Comparison of ENCODE assay signal across 24 cellular contexts in genomic region chr7:150745086-150745485, GRCh38. TPM values are rescaled to one million over a fixed set of nuclear protein-coding genes. Genes with fewer than 3 reads are reported as not detected.
A peak's percentile ranks its signal among the peaks of the same experiment; 100 is the strongest.
DNase-seq lines count a peak whose midpoint lies in the region; ATAC-seq, FAIRE-seq and TF ChIP-seq lines count a peak whose summit lies in the region.
"Had no signal": no experiment of that assay in that cellular context is flagged by ENCODE, and none has a peak within 500 bp of the region (broad histone marks: within the 10 kb centered on the region; RNA-seq: fewer than 3 reads in every experiment).

No MANE protein-coding gene starts in this region.

- peak overlapping the region; percentile 95 for H3K27ac Mint-ChIP-seq in activated CD4-positive, alpha-beta T cell treated with anti-CD3 and anti-CD28 coated beads for 36 hours
- H3K27ac Mint-ChIP-seq in activated T-helper 1 cell treated with anti-CD3 and anti-CD28 coated beads, Interleukin-12 subunit alpha, Interleukin-12 subunit beta, Interleukin-2, Interleukin-4 antibody, amounts not matched to agents 30 ng/mL and 10 ng/mL and 1 ng/mL, durations not matched to agents 14 hours and 24 hours and 36 hours: peak overlapping the region; percentile 88
- H3K27ac Mint-ChIP-seq in naive thymus-derived CD8-positive, alpha-beta T cell: peak overlapping the region; percentile 92 to 100 (median 96)
- H3K27ac Mint-ChIP-seq: dendritic cell treated with granulocyte-macrophage colony-stimulating factor and Interleukin-4, amounts not matched to agents 40 ng/mL and 50 ng/mL, for 4 days; memory B cell had no signal

- H3K36me3 ChIP-seq in brain microvascular endothelial cell (replicated peaks): no peaks in the 10 kb centered on the region
- H3K36me3 ChIP-seq: cardiac muscle cell had no signal

- in situ Hi-C loops in brain microvascular endothelial cell (cut with HindIII; ENCODE audit: low pct_ligation_motif_present, low sequenced_read_pairs): no loop called here

- FAIRE-seq in GM12891 (lab: Jason Lieb, UNC): peak; percentile 31
- FAIRE-seq: H1 had no signal

- no peak overlapping the region for H3K27ac ChIP-seq in brain microvascular endothelial cell
- H3K27ac ChIP-seq: cardiac muscle cell, upper lobe of right lung had no signal

- no peak for TF ChIP-seq POLR2A in GM12891 (IDR thresholded peaks at IDR 0.05; ENCODE audit: low read depth, low read length)

- H3K27me3 Mint-ChIP-seq in activated CD4-positive, alpha-beta T cell treated with anti-CD3 and anti-CD28 coated beads for 36 hours: no peaks in the 10 kb centered on the region
- H3K27me3 Mint-ChIP-seq in activated T-helper 1 cell treated with anti-CD3 and anti-CD28 coated beads, Interleukin-12 subunit alpha, Interleukin-12 subunit beta, Interleukin-2, Interleukin-4 antibody, amounts not matched to agents 30 ng/mL and 10 ng/mL and 1 ng/mL, durations not matched to agents 14 hours and 24 hours and 36 hours (ENCODE audit: insufficient read depth): no peaks in the 10 kb centered on the region
- H3K27me3 Mint-ChIP-seq in naive thymus-derived CD8-positive, alpha-beta T cell: no peaks in the 10 kb centered on the region

- no peaks in the 10 kb centered on the region for H3K9me3 Mint-ChIP-seq in activated CD4-positive, alpha-beta T cell treated with anti-CD3 and anti-CD28 coated beads for 36 hours (ENCODE audit: low read depth)
- H3K9me3 Mint-ChIP-seq in activated T-helper 1 cell treated with anti-CD3 and anti-CD28 coated beads, Interleukin-12 subunit alpha, Interleukin-12 subunit beta, Interleukin-2, Interleukin-4 antibody, amounts not matched to agents 30 ng/mL and 10 ng/mL and 1 ng/mL, durations not matched to agents 14 hours and 24 hours and 36 hours: no peaks in the 10 kb centered on the region
- H3K9me3 Mint-ChIP-seq in naive thymus-derived CD8-positive, alpha-beta T cell: peaks cover 0 to 2% (median 0%) of the 10 kb centered on the region in 9 donors
- H3K9me3 Mint-ChIP-seq: dendritic cell treated with granulocyte-macrophage colony-stimulating factor and Interleukin-4, amounts not matched to agents 40 ng/mL and 50 ng/mL, for 4 days had no signal

- H3K27me3 ChIP-seq in brain microvascular endothelial cell (replicated peaks): no peaks in the 10 kb centered on the region
- H3K27me3 ChIP-seq: upper lobe of right lung had no signal

- intact Hi-C loops in activated CD4-positive, alpha-beta T cell treated with anti-CD3 and anti-CD28 coated beads for 36 hours (cut with DNase I, micrococcal nuclease): no loop called here
- intact Hi-C loops in activated T-helper 1 cell treated with anti-CD3 and anti-CD28 coated beads, Interleukin-12 subunit alpha, Interleukin-12 subunit beta, Interleukin-2, Interleukin-4 antibody, amounts not matched to agents 30 ng/mL and 10 ng/mL and 1 ng/mL, durations not matched to agents 14 hours and 24 hours and 36 hours (cut with micrococcal nuclease): no loop called here

- no peak for TF ChIP-seq CTCF in brain microvascular endothelial cell (IDR thresholded peaks at IDR 0.05; ENCODE audit: low read depth, low read length, missing control alignments)

- peak overlapping the region; percentile 41 for H3K4me3 Mint-ChIP-seq in activated CD4-positive, alpha-beta T cell treated with anti-CD3 and anti-CD28 coated beads for 36 hours
- peak overlapping the region; percentile 97 for H3K4me3 Mint-ChIP-seq in activated T-helper 1 cell treated with anti-CD3 and anti-CD28 coated beads, Interleukin-12 subunit alpha, Interleukin-12 subunit beta, Interleukin-2, Interleukin-4 antibody, amounts not matched to agents 30 ng/mL and 10 ng/mL and 1 ng/mL, durations not matched to agents 14 hours and 24 hours and 36 hours
- peak overlapping the region; percentile 88 to 100 (median 98) for H3K4me3 Mint-ChIP-seq in naive thymus-derived CD8-positive, alpha-beta T cell
- H3K4me3 Mint-ChIP-seq: dendritic cell treated with granulocyte-macrophage colony-stimulating factor and Interleukin-4, amounts not matched to agents 40 ng/mL and 50 ng/mL, for 4 days; memory B cell had no signal

- ATAC-seq in activated CD4-positive, alpha-beta T cell treated with anti-CD3 and anti-CD28 coated beads for 36 hours: peak; percentile 8
- ATAC-seq in naive thymus-derived CD8-positive, alpha-beta T cell: no peak
- ATAC-seq: upper lobe of right lung had no signal

- no peak for DNase-seq in activated CD4-positive, alpha-beta T cell treated with anti-CD3 and anti-CD28 coated beads for 36 hours
- DNase-seq in activated CD4-positive, alpha-beta T cell treated with anti-CD3 and anti-CD28 coated beads, Interleukin-2, amount 50 U/mL, for 1 hour: no peak
- DNase-seq in GM12891 (ENCODE audit: insufficient read length, low spot score): no peak
- DNase-seq in activated T-helper 1 cell treated with anti-CD3 and anti-CD28 coated beads, Interleukin-12 subunit alpha, Interleukin-12 subunit beta, Interleukin-2, Interleukin-4 antibody, amounts not matched to agents 30 ng/mL and 10 ng/mL and 1 ng/mL, durations not matched to agents 14 hours and 24 hours and 36 hours (ENCODE audit: low spot score): no peak
- DNase-seq in naive thymus-derived CD8-positive, alpha-beta T cell: no peak
- DNase-seq in NCI-H1436 (lab: John Stamatoyannopoulos, UW): no peak
- DNase-seq in brain microvascular endothelial cell: no peak
- DNase-seq in activated gamma-delta T cell (lab: John Stamatoyannopoulos, UW): no peak
- DNase-seq: activated CD4-positive, alpha-beta T cell treated with anti-CD3 and anti-CD28 coated beads for 1 hour; amygdala; Caco-2; head of caudate nucleus; left cardiac atrium; NCI-H1092; NCI-H2081 treated with DMSO at 0.1 percent for 48 hours; NCI-H82; upper lobe of right lung had no signal

- POLR2A ChIA-PET in activated CD4-positive, alpha-beta T cell treated with anti-CD3 and anti-CD28 coated beads for 36 hours (lab: Charles Lee): interaction anchor here (1.0 to 1.2 kb wide), 2 partner anchors 12 to 178 kb away, joined by 4 read pairs; partner anchors contain the start of gene GIMAP4
- POLR2A ChIA-PET in naive thymus-derived CD8-positive, alpha-beta T cell (lab: Charles Lee): interaction anchor here (0.6 to 16.2 kb wide), 21 partner anchors 7 to 875 kb away, joined by 3 to 245 read pairs (median 7); partner anchors contain the start of genes GIMAP1, GIMAP2, GIMAP4 and GIMAP5

- H3K4me1 Mint-ChIP-seq in activated CD4-positive, alpha-beta T cell treated with anti-CD3 and anti-CD28 coated beads for 36 hours: peaks cover 96% of the 10 kb centered on the region
- peaks cover 95% of the 10 kb centered on the region for H3K4me1 Mint-ChIP-seq in activated T-helper 1 cell treated with anti-CD3 and anti-CD28 coated beads, Interleukin-12 subunit alpha, Interleukin-12 subunit beta, Interleukin-2, Interleukin-4 antibody, amounts not matched to agents 30 ng/mL and 10 ng/mL and 1 ng/mL, durations not matched to agents 14 hours and 24 hours and 36 hours (ENCODE audit: low read depth)
- H3K4me1 Mint-ChIP-seq in naive thymus-derived CD8-positive, alpha-beta T cell: peaks cover 60 to 100% (median 97%) of the 10 kb centered on the region in 4 donors
- H3K4me1 Mint-ChIP-seq: memory B cell had no signal

- CTCF ChIA-PET in activated CD4-positive, alpha-beta T cell treated with anti-CD3 and anti-CD28 coated beads for 36 hours (lab: Charles Lee): interaction anchor here (0.5 to 1.5 kb wide), 4 partner anchors 9 to 296 kb away, joined by 3 to 4 read pairs (median 3); no protein-coding TSS in a partner anchor

- peaks cover 61% of the 10 kb centered on the region for H3K36me3 Mint-ChIP-seq in activated CD4-positive, alpha-beta T cell treated with anti-CD3 and anti-CD28 coated beads for 36 hours (ENCODE audit: low read depth)
- peaks cover 67% of the 10 kb centered on the region for H3K36me3 Mint-ChIP-seq in activated T-helper 1 cell treated with anti-CD3 and anti-CD28 coated beads, Interleukin-12 subunit alpha, Interleukin-12 subunit beta, Interleukin-2, Interleukin-4 antibody, amounts not matched to agents 30 ng/mL and 10 ng/mL and 1 ng/mL, durations not matched to agents 14 hours and 24 hours and 36 hours (ENCODE audit: low read depth)
- peaks cover 37 to 63% (median 54%) of the 10 kb centered on the region in 3 donors for H3K36me3 Mint-ChIP-seq in naive thymus-derived CD8-positive, alpha-beta T cell

- H3K4me3 ChIP-seq in brain microvascular endothelial cell (ENCODE audit: low read depth, low read length): no peak overlapping the region
- H3K4me3 ChIP-seq: cardiac muscle cell, upper lobe of right lung had no signal

RNA-seq across cellular contexts. Expression of gene GIMAP5, which starts 7.9 kb away (rescaled TPM):
- total RNA-seq in activated CD4-positive, alpha-beta T cell treated with anti-CD3 and anti-CD28 coated beads for 36 hours: 10 to 100 TPM; 47.6 to 53.3 TPM
- polyA plus RNA-seq in GM12891 (2012; ENCODE audit: low read depth, missing spikeins): 20.0 TPM
- 53.8 and 59.7 TPM in 2 replicates for total RNA-seq in activated T-helper 1 cell treated with anti-CD3 and anti-CD28 coated beads, Interleukin-12 subunit alpha, Interleukin-12 subunit beta, Interleukin-2, Interleukin-4 antibody, amounts not matched to agents 30 ng/mL and 10 ng/mL and 1 ng/mL, durations not matched to agents 14 hours and 24 hours and 36 hours
- total RNA-seq in naive thymus-derived CD8-positive, alpha-beta T cell: 100 to 1,000 TPM; 342 to 364 TPM
- polyA plus RNA-seq in naive thymus-derived CD8-positive, alpha-beta T cell: 100 to 1,000 TPM; 320 to 506 (median 401) TPM
- total RNA-seq: A172, Caco-2, H1, OCI-LY7, osteocyte had no signal
- polyA plus RNA-seq: H1 had no signal

RNA-seq across cellular contexts. Expression of gene GIMAP1, which starts 28.7 kb away (rescaled TPM):
- total RNA-seq in activated CD4-positive, alpha-beta T cell treated with anti-CD3 and anti-CD28 coated beads for 36 hours: 1 to 10 TPM; 3.5 to 5.5 TPM
- 1.2 TPM for polyA plus RNA-seq in GM12891 (2012; ENCODE audit: low read depth, missing spikeins)
- 4.6 and 4.9 TPM in 2 replicates for total RNA-seq in activated T-helper 1 cell treated with anti-CD3 and anti-CD28 coated beads, Interleukin-12 subunit alpha, Interleukin-12 subunit beta, Interleukin-2, Interleukin-4 antibody, amounts not matched to agents 30 ng/mL and 10 ng/mL and 1 ng/mL, durations not matched to agents 14 hours and 24 hours and 36 hours
- total RNA-seq in naive thymus-derived CD8-positive, alpha-beta T cell: 100 to 1,000 TPM; 119 TPM
- 10 to 100 TPM; 48.0 to 87.4 (median 67.1) TPM for polyA plus RNA-seq in naive thymus-derived CD8-positive, alpha-beta T cell
- total RNA-seq: A172, Caco-2, H1, OCI-LY7, osteocyte had no signal
- polyA plus RNA-seq: cardiac muscle cell, H1 had no signal

RNA-seq across cellular contexts. Expression of gene TMEM176B, which starts 55.1 kb away (rescaled TPM):
- total RNA-seq in activated CD4-positive, alpha-beta T cell treated with anti-CD3 and anti-CD28 coated beads for 36 hours: not detected
- polyA plus RNA-seq in GM12891 (2012; ENCODE audit: low read depth, missing spikeins): not detected
- total RNA-seq in activated T-helper 1 cell treated with anti-CD3 and anti-CD28 coated beads, Interleukin-12 subunit alpha, Interleukin-12 subunit beta, Interleukin-2, Interleukin-4 antibody, amounts not matched to agents 30 ng/mL and 10 ng/mL and 1 ng/mL, durations not matched to agents 14 hours and 24 hours and 36 hours: not detected in 2 replicates
- not detected for total RNA-seq in naive thymus-derived CD8-positive, alpha-beta T cell
- under 1 TPM in 1 of 3 donors, not detected in 2; 0.69 TPM for polyA plus RNA-seq in naive thymus-derived CD8-positive, alpha-beta T cell
- total RNA-seq: A172, osteocyte had no signal

RNA-seq across cellular contexts. Expression of gene TMEM176A, which starts 55.5 kb away (rescaled TPM):
- total RNA-seq in activated CD4-positive, alpha-beta T cell treated with anti-CD3 and anti-CD28 coated beads for 36 hours: not detected
- not detected for polyA plus RNA-seq in GM12891 (2012; ENCODE audit: low read depth, missing spikeins)
- total RNA-seq in activated T-helper 1 cell treated with anti-CD3 and anti-CD28 coated beads, Interleukin-12 subunit alpha, Interleukin-12 subunit beta, Interleukin-2, Interleukin-4 antibody, amounts not matched to agents 30 ng/mL and 10 ng/mL and 1 ng/mL, durations not matched to agents 14 hours and 24 hours and 36 hours: not detected in 2 replicates
- total RNA-seq in naive thymus-derived CD8-positive, alpha-beta T cell: under 1 TPM in 1 of 2 experiments, not detected in 1; 0.88 TPM
- under 1 TPM in 2 of 3 donors, not detected in 1; 0.18 to 0.62 TPM for polyA plus RNA-seq in naive thymus-derived CD8-positive, alpha-beta T cell
- total RNA-seq: A172, OCI-LY7, osteocyte had no signal

RNA-seq across cellular contexts. Expression of gene GIMAP2, which starts 59.6 kb away (rescaled TPM):
- total RNA-seq in activated CD4-positive, alpha-beta T cell treated with anti-CD3 and anti-CD28 coated beads for 36 hours: 10 to 100 TPM; 30.0 to 40.1 TPM
- 25.9 TPM for polyA plus RNA-seq in GM12891 (2012; ENCODE audit: low read depth, missing spikeins)
- 24.7 and 29.7 TPM in 2 replicates for total RNA-seq in activated T-helper 1 cell treated with anti-CD3 and anti-CD28 coated beads, Interleukin-12 subunit alpha, Interleukin-12 subunit beta, Interleukin-2, Interleukin-4 antibody, amounts not matched to agents 30 ng/mL and 10 ng/mL and 1 ng/mL, durations not matched to agents 14 hours and 24 hours and 36 hours
- total RNA-seq in naive thymus-derived CD8-positive, alpha-beta T cell: 100 to 1,000 TPM; 231 to 238 TPM
- polyA plus RNA-seq in naive thymus-derived CD8-positive, alpha-beta T cell: 100 to 1,000 TPM in 1 of 3 donors, 10 to 100 TPM in 2; 89.3 to 102 (median 93.8) TPM
- total RNA-seq: Caco-2, cardiac muscle cell, H1, OCI-LY7, osteocyte had no signal
- polyA plus RNA-seq: cardiac muscle cell, H1 had no signal

Comparison
In these comparisons a context has a peak if more than half of its experiments do, and no peak if none do; other contexts are left out.
1. H3K4me3 Mint-ChIP-seq: peak in every context shown above with its lines; median percentile 98 in naive thymus-derived CD8-positive, alpha-beta T cell; 97 in activated T-helper 1 cell treated with anti-CD3 and anti-CD28 coated beads, Interleukin-12 subunit alpha, Interleukin-12 subunit beta, Interleukin-2, Interleukin-4 antibody, amounts not matched to agents 30 ng/mL and 10 ng/mL and 1 ng/mL, durations not matched to agents 14 hours and 24 hours and 36 hours; 41 in activated CD4-positive, alpha-beta T cell treated with anti-CD3 and anti-CD28 coated beads for 36 hours.
2. RNA of gene GIMAP1, which starts 28.7 kb away (total RNA-seq): 119 TPM in naive thymus-derived CD8-positive, alpha-beta T cell; 3.5 to 5.5 TPM in activated CD4-positive, alpha-beta T cell treated with anti-CD3 and anti-CD28 coated beads for 36 hours and 4.6 to 4.9 TPM in activated T-helper 1 cell treated with anti-CD3 and anti-CD28 coated beads, Interleukin-12 subunit alpha, Interleukin-12 subunit beta, Interleukin-2, Interleukin-4 antibody, amounts not matched to agents 30 ng/mL and 10 ng/mL and 1 ng/mL, durations not matched to agents 14 hours and 24 hours and 36 hours; every median in the first group is over 10 times any median in the second.
3. Peak in every context shown above with its lines, with median percentiles within 50 percentile points of each other: H3K27ac Mint-ChIP-seq.